In genomic region chr12:104049278-104050257, GRCh38 we compare ENCODE assay signal across 9 cellular contexts. TPM values are rescaled to one million over a fixed set of nuclear protein-coding genes. Genes with fewer than 3 reads are reported as not detected.
DNase-seq lines count a peak whose midpoint lies in the region; ATAC-seq, FAIRE-seq and TF ChIP-seq lines count a peak whose summit lies in the region.
"Had no signal": no experiment of that assay in that cellular context is flagged by ENCODE, and none has a peak within 500 bp of the region (broad histone marks: within the 10 kb centered on the region; RNA-seq: fewer than 3 reads in every experiment).

Gene GLT8D2 (minus strand): TSS chr12:104050187. CDS start chr12:104019648, 30,539 bp downstream.

- TF ChIP-seq CTCF in A549 (IDR thresholded peaks at IDR 0.05) (no peak), MCF 10A (IDR thresholded peaks at IDR 0.05; ENCODE audit: unreplicated experiment) (no peak), stomach (IDR thresholded peaks at IDR 0.05) (no peak)

- CTCF ChIA-PET in A549 (lab: Yijun Ruan, JAX) (interaction anchor here (1.1 kb wide), 1 partner anchor 42 kb away, joined by 3 read pairs; no protein-coding TSS in a partner anchor), MCF 10A (lab: Yijun Ruan, JAX) (no interaction called here)

- H3K27ac ChIP-seq in A549 (peak within 1 kb of the TSS in 1 of 2 experiments; percentile 25; a peak in 2 of 6 replicates), stomach (peak within 1 kb of the TSS; percentile 6 to 78 (median 67))

- FAIRE-seq in A549 (lab: Jason Lieb, UNC) (no peak), HTR-8/SVneo (lab: Jason Lieb, UNC) (no peak)

- H3K27ac Mint-ChIP-seq in MCF 10A (ENCODE audit: low read depth, unreplicated experiment): no peak within 1 kb of the TSS
- H3K27ac Mint-ChIP-seq: activated naive CD4-positive, alpha-beta T cell treated with anti-CD3 and anti-CD28 coated beads, Interleukin-2, amount 50 U/mL, for 72 hours had no signal

- no peak for DNase-seq in A549 (ENCODE audit: low read depth in 1 of 2, low spot score in 1 of 2)
- DNase-seq in HTR-8/SVneo (ENCODE audit: insufficient read length, low spot score): peak; percentile 50
- peak; percentile 52 for DNase-seq in MCF 10A (ENCODE audit: unreplicated experiment)
- DNase-seq in kidney glomerular epithelial cell (lab: John Stamatoyannopoulos, UW): peak; percentile 57
- peak; percentile 40 for DNase-seq in stomach
- DNase-seq in HuH-7.5 (ENCODE audit: low spot score): no peak
- no peak for DNase-seq in NCI-H2171 treated with DMSO at 0.1 percent for 48 hours (lab: John Stamatoyannopoulos, UW)

- no peak for TF ChIP-seq RAD21 in A549 (conservative IDR thresholded peaks at IDR 0.05 in 1 of 2, IDR thresholded peaks at IDR 0.05 in 1 of 2)

- no peaks in the 10 kb centered on the region for H3K36me3 Mint-ChIP-seq in MCF 10A (ENCODE audit: insufficient read depth, unreplicated experiment)
- H3K36me3 Mint-ChIP-seq: activated naive CD4-positive, alpha-beta T cell treated with anti-CD3 and anti-CD28 coated beads, Interleukin-2, amount 50 U/mL, for 72 hours had no signal

- H3K9me3 ChIP-seq in A549: no peaks in the 10 kb centered on the region
- no peaks in the 10 kb centered on the region for H3K9me3 ChIP-seq in stomach

- no peaks in the 10 kb centered on the region for H3K27me3 Mint-ChIP-seq in MCF 10A (ENCODE audit: insufficient read depth, unreplicated experiment)

- no peaks in the 10 kb centered on the region for H3K36me3 ChIP-seq in stomach

- intact Hi-C loops in MCF 10A (cut with micrococcal nuclease): no loop called here
- intact Hi-C loops in stomach (cut with DNase I; ENCODE audit: low total_unique reads): no loop called here

- ATAC-seq in A549 (peak; percentile 62 to 84; a peak in 5 of 6 replicates), GM21381 (IDR thresholded peaks at IDR 0.05; ENCODE audit: unreplicated experiment) (no peak)

- no peak for TF ChIP-seq POLR2A in A549 (IDR thresholded peaks at IDR 0.05; ENCODE audit: low read length)
- no peak for TF ChIP-seq POLR2A in stomach (IDR thresholded peaks at IDR 0.05)

- peak within 1 kb of the TSS; percentile 68 for H3K4me3 Mint-ChIP-seq in MCF 10A (ENCODE audit: unreplicated experiment)

- H3K27me3 ChIP-seq in stomach: peaks cover 0 to 17% (median 0%) of the 10 kb centered on the region in 3 donors

- H3K4me1 ChIP-seq in A549: peaks cover 10% of the 10 kb centered on the region; the same call in 2 of the 3 replicates
- H3K4me1 ChIP-seq in stomach: peaks cover 4 to 40% (median 25%) of the 10 kb centered on the region in 4 donors

- no TSS peak for BruUV-seq in MCF 10A (replicated peaks; lab: Mats Ljungman, UMichigan)

- H3K4me2 ChIP-seq in A549: peak within 1 kb of the TSS; percentile 75

- H3K4me1 Mint-ChIP-seq in MCF 10A (ENCODE audit: insufficient read depth, unreplicated experiment): peaks cover 18% of the 10 kb centered on the region

- POLR2A ChIA-PET in A549 (lab: Yijun Ruan, JAX) (interaction anchor here (1.3 kb wide), 1 partner anchor 84 kb away, joined by 6 read pairs; the partner anchor contains the start of gene TDG), MCF 10A (lab: Yijun Ruan, JAX) (interaction anchor here (0.8 to 2.9 kb wide), 5 partner anchors 10 to 1187 kb away, joined by 3 to 16 read pairs (median 5); partner anchors contain the start of genes APPL2, HCFC2 and TDG)

- TF ChIP-seq EP300 in A549 (IDR thresholded peaks at IDR 0.05) (no peak), stomach (IDR thresholded peaks at IDR 0.05) (no peak)

- H3K9me3 Mint-ChIP-seq in MCF 10A (ENCODE audit: unreplicated experiment): peaks cover 2% of the 10 kb centered on the region

- 56% methylated on average over 31 of the region's 31 CpGs for WGBS in A549 (ENCODE audit: missing lambda C conversion rate)
- 5 to 12% (median 7%) methylated on average over 30 to 31 of the region's 31 CpGs for WGBS in stomach, 5 donors

- H3K4me3 ChIP-seq in A549: peak within 1 kb of the TSS; percentile 33
- H3K4me3 ChIP-seq in stomach: peak within 1 kb of the TSS; percentile 39 to 49 (median 48)

TF ChIP-seq in A549, 52 proteins besides CTCF, POLR2A, EP300 and RAD21:
- TF ChIP-seq MAFK (IDR thresholded peaks at IDR 0.05; ENCODE audit: partially characterized antibody) (no peak), KDM1A (IDR thresholded peaks at IDR 0.05; ENCODE audit: low read depth) (no peak), REST (IDR thresholded peaks at IDR 0.05) (no peak), BCL3 (IDR thresholded peaks at IDR 0.05) (no peak), JUNB (IDR thresholded peaks at IDR 0.05) (no peak), MYC (IDR thresholded peaks at IDR 0.05; ENCODE audit: borderline replicate concordance, low read length) (no peak), NPAS2 (CRISPR knock-in tag; IDR thresholded peaks at IDR 0.05; ENCODE audit: borderline replicate concordance) (no peak), MAX (IDR thresholded peaks at IDR 0.05) (no peak), SMC3 (IDR thresholded peaks at IDR 0.05) (no peak), RFX5 (IDR thresholded peaks at IDR 0.05) (no peak), HMGXB4 (CRISPR knock-in tag; IDR thresholded peaks at IDR 0.05; ENCODE audit: borderline replicate concordance) (no peak), PHF8 (IDR thresholded peaks at IDR 0.05; ENCODE audit: borderline replicate concordance, low read depth) (no peak)

RNA-seq across cellular contexts. Expression of gene GLT8D2, which starts in this region (rescaled TPM):
- polyA plus RNA-seq in A549 (2011; rRNA removed) (0.43 and 0.45 TPM in 2 replicates), A549 (2017; fragmentation: RNase III; extraction: RNeasy Plus Mini Kit Qiagen cat#74134 plus additional on column Dnase treatment) (0.27 to 0.55 TPM (median 0.31 TPM) in 3 replicates), stomach (1 to 10 TPM; 3.4 to 9.6 (median 5.4) TPM)
- 0.18 and 0.19 TPM in 2 replicates for polyA plus RNA-seq in A549 (2012; cell fraction: cytosol; rRNA removed)
- 0.16 and 0.32 TPM in 2 replicates for polyA plus RNA-seq in A549 (2012; cell fraction: nucleus; rRNA removed)
- not detected in 2 replicates for polyA minus RNA-seq in A549 (2011; rRNA and poly(A)+ RNA removed)
- total RNA-seq in MCF 10A (2022) (0.79 and 2.0 TPM in 2 replicates), stomach (10 to 100 TPM in 3 of 5 donors, 1 to 10 TPM in 2; 3.0 to 27.5 (median 11.3) TPM)

Comparison
In these comparisons a context has a peak if more than half of its experiments do, and no peak if none do; other contexts are left out.
1. Peak in ATAC-seq, H3K4me3 ChIP-seq and H3K4me2 ChIP-seq in A549; RNA of the gene not detected or under 1 TPM.
2. DNase-seq: peak in HTR-8/SVneo (single experiment), MCF 10A (single experiment), kidney glomerular epithelial cell (single experiment) and stomach (single experiment); none in A549 (0 of 2), HuH-7.5 (single experiment) and NCI-H2171 treated with DMSO at 0.1 percent for 48 hours (single experiment).